In genomic region chr4:38512840-38513239, GRCh38 we compare ENCODE assay signal across 22 cellular contexts.
DNase-seq lines count a peak whose midpoint lies in the region; ATAC-seq, FAIRE-seq and TF ChIP-seq lines count a peak whose summit lies in the region.
"Had no signal": no experiment of that assay in that cellular context is flagged by ENCODE, and none has a peak within 500 bp of the region (broad histone marks: within the 10 kb centered on the region; RNA-seq: fewer than 3 reads in every experiment).

No MANE protein-coding gene starts in this region.

- peak; percentile 63 for FAIRE-seq in GM18507 (lab: Jason Lieb, UNC)
- FAIRE-seq: G401.6 had no signal

- no peaks in the 10 kb centered on the region for H3K9me3 ChIP-seq in T-helper 17 cell (ENCODE audit: control insufficient read depth, low read length, poor library complexity, severe bottlenecking)
- H3K9me3 ChIP-seq: heart right ventricle, upper lobe of left lung had no signal

- peak overlapping the region; percentile 69 for H3K4me3 Mint-ChIP-seq in T-helper 17 cell
- H3K4me3 Mint-ChIP-seq in memory B cell = no peak overlapping the region
- H3K4me3 Mint-ChIP-seq: activated CD4-positive, alpha-beta T cell treated with anti-CD3 and anti-CD28 coated beads, Interleukin-2, amount 10 ng/mL, durations not matched to agents 7 days and 5 days had no signal

- H3K4me1 Mint-ChIP-seq in T-helper 17 cell = peaks cover 66% of the 10 kb centered on the region
- peaks cover 13% of the 10 kb centered on the region for H3K4me1 Mint-ChIP-seq in memory B cell

- peaks cover 3% of the 10 kb centered on the region for H3K36me3 Mint-ChIP-seq in T-helper 17 cell (ENCODE audit: low read depth)
- no peaks in the 10 kb centered on the region for H3K36me3 Mint-ChIP-seq in memory B cell
- H3K36me3 Mint-ChIP-seq: naive B cell had no signal

- POLR2A ChIA-PET in HEK293T (lab: Yijun Ruan, JAX) = no interaction called here

- CTCF ChIA-PET in HEK293T (lab: Yijun Ruan, JAX) = no interaction called here

- DNase-seq in NCI-H510A treated with DMSO at 0.1 percent for 48 hours (lab: John Stamatoyannopoulos, UW) (peak; percentile 27), NCI-H510A (lab: John Stamatoyannopoulos, UW) (no peak), GM18507 (ENCODE audit: extremely low spot score, insufficient read length, low read depth) (no peak), T-helper 17 cell (no peak), memory B cell (ENCODE audit: low spot score in 2 of 2) (no peak), HEK293T (ENCODE audit: extremely low spot score) (no peak), SKM-1 treated with dmso at 0.1 percent for 144 hours (lab: John Stamatoyannopoulos, UW; ENCODE audit: unreplicated experiment) (no peak), GF-D8 (lab: John Stamatoyannopoulos, UW) (no peak)
- DNase-seq: activated CD4-positive, alpha-beta T cell treated with anti-CD3 and anti-CD28 coated beads, Interleukin-2, amount 10 ng/mL, durations not matched to agents 7 days and 5 days; activated naive CD4-positive, alpha-beta T cell treated with Interleukin-2 at 50 U/mL for 16 hours; HCEC 1CT; heart right ventricle; mesenchymal stem cell; MM.1S; naive B cell; NCI-H187 treated with DMSO at 0.1 percent for 48 hours; NCI-H524 treated with DMSO at 0.1 percent for 48 hours; Right ventricle myocardium superior; stimulated activated CD4-positive, alpha-beta T cell treated with anti-CD3 and anti-CD28 coated beads, Interleukin-2, amount 100 ng/mL, for 24 hours; T-helper 1 cell; upper lobe of left lung had no signal

- no peaks in the 10 kb centered on the region for H3K9me3 Mint-ChIP-seq in memory B cell
- H3K9me3 Mint-ChIP-seq: naive B cell had no signal

- ATAC-seq in T-helper 17 cell = no peak
- peak; percentile 37 for ATAC-seq in memory B cell (ENCODE audit: low read depth)
- ATAC-seq: heart right ventricle had no signal

- H3K27me3 Mint-ChIP-seq in T-helper 17 cell = no peaks in the 10 kb centered on the region
- H3K27me3 Mint-ChIP-seq in memory B cell = peaks cover 20% of the 10 kb centered on the region

- H3K27ac Mint-ChIP-seq in T-helper 17 cell (peak overlapping the region; percentile 54), memory B cell (no peak overlapping the region)
- H3K27ac Mint-ChIP-seq: activated CD4-positive, alpha-beta T cell treated with anti-CD3 and anti-CD28 coated beads, Interleukin-2, amount 10 ng/mL, durations not matched to agents 7 days and 5 days; naive B cell had no signal

TF ChIP-seq in HEK293T, 16 proteins besides CTCF, POLR2A, EP300 and RAD21:
- TF ChIP-seq ELF4 (IDR thresholded peaks at IDR 0.05) = no peak
- no peak for TF ChIP-seq SP1 (IDR thresholded peaks at IDR 0.05)
- TF ChIP-seq BHLHE40 (IDR thresholded peaks at IDR 0.05; ENCODE audit: borderline replicate concordance) = no peak
- TF ChIP-seq CTBP1 (IDR thresholded peaks at IDR 0.05; ENCODE audit: borderline replicate concordance) = no peak
- no peak for TF ChIP-seq SUZ12 (IDR thresholded peaks at IDR 0.05)
- TF ChIP-seq HDGF (IDR thresholded peaks at IDR 0.05; ENCODE audit: borderline replicate concordance) = no peak
- TF ChIP-seq, protein P1, sequence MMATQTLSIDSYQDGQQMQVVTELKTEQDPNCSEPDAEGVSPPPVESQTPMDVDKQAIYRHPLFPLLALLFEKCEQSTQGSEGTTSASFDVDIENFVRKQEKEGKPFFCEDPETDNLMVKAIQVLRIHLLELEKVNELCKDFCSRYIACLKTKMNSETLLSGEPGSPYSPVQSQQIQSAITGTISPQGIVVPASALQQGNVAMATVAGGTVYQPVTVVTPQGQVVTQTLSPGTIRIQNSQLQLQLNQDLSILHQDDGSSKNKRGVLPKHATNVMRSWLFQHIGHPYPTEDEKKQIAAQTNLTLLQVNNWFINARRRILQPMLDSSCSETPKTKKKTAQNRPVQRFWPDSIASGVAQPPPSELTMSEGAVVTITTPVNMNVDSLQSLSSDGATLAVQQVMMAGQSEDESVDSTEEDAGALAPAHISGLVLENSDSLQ (IDR thresholded peaks at IDR 0.05) = no peak
- TF ChIP-seq ARNT (IDR thresholded peaks at IDR 0.05) = no peak
- no peak for TF ChIP-seq FOXA1 (IDR thresholded peaks at IDR 0.05)
- TF ChIP-seq L3MBTL2 (conservative IDR thresholded peaks at IDR 0.05) = no peak
- TF ChIP-seq NFRKB (IDR thresholded peaks at IDR 0.05) = no peak
- no peak for TF ChIP-seq FOXM1 (IDR thresholded peaks at IDR 0.05; ENCODE audit: borderline replicate concordance)
- TF ChIP-seq LEF1 (IDR thresholded peaks at IDR 0.05; ENCODE audit: borderline replicate concordance) = no peak
- TF ChIP-seq FOXK2 (IDR thresholded peaks at IDR 0.05) = no peak
- no peak for TF ChIP-seq TARDBP (IDR thresholded peaks at IDR 0.05)
- no peak for TF ChIP-seq ZNF384 (IDR thresholded peaks at IDR 0.05)
